Comparison of ENCODE assay signal across 8 cellular contexts in genomic region chr4:102868782-102869568, GRCh38. TPM values are rescaled to one million over a fixed set of nuclear protein-coding genes. Genes with fewer than 3 reads are reported as not detected.
DNase-seq lines count a peak whose midpoint lies in the region; ATAC-seq lines count a peak whose summit lies in the region.

Gene CISD2, plus strand, starts transcription at chr4:102868992. Its CDS starts 93 bp downstream, at chr4:102869085.

- DNase-seq in COLO829 (ENCODE audit: low spot score) (peak; percentile 89), HT-29 (ENCODE audit: low spot score) (peak; percentile 92), lung microvascular endothelial cell (ENCODE audit: low read depth in 2 of 2) (peak; percentile 93 to 94)
- DNase-seq in NK-92 treated with Interleukin-12 subunit alpha and Interleukin-12 subunit beta, amount 100 ng/mL, for 24 hours (lab: John Stamatoyannopoulos, UW), result peak; percentile 82
- peak; percentile 96 for DNase-seq in activated CD8-positive, alpha-beta memory T cell treated with anti-CD3 and anti-CD28 coated beads for 24 hours
- DNase-seq in effector CD4-positive, alpha-beta T cell, result peak; percentile 86
- DNase-seq in stimulated activated CD4-positive, alpha-beta T cell treated with anti-CD3 and anti-CD28 coated beads, TNF-alpha, amount 100 ng/mL, for 4 hours (ENCODE audit: low read depth in 3 of 3), result peak; percentile 74 to 82 (median 79)

- peak; percentile 89 for ATAC-seq in GM21360 (IDR thresholded peaks at IDR 0.05; ENCODE audit: unreplicated experiment)

RNA-seq across cellular contexts. Expression of gene CISD2, which starts in this region (rescaled TPM):
- total RNA-seq in HT-29 (2014; rRNA removed; shearing (Covaris generic)), result 54.6 and 60.2 TPM in 2 replicates
- total RNA-seq in lung microvascular endothelial cell, result 31.4 and 47.4 TPM in 2 replicates

Comparison
In these comparisons a context has a peak if more than half of its experiments do, and no peak if none do; other contexts are left out.
1. Peak in every context shown above with its lines: DNase-seq and ATAC-seq.